ENCODE assay signal across 8 cellular contexts in genomic region chr1:161749509-161750407, GRCh38. TPM values are rescaled to one million over a fixed set of nuclear protein-coding genes. Genes with fewer than 3 reads are reported as not detected.
DNase-seq lines count a peak whose midpoint lies in the region; ATAC-seq and TF ChIP-seq lines count a peak whose summit lies in the region.

DUSP12 (plus strand) TSS chr1:161749786; CDS start chr1:161749802, 16 bp downstream.

- H3K36me3 Mint-ChIP-seq in CD4-positive, CD25-positive, alpha-beta regulatory T cell = peaks cover 13% of the 10 kb centered on the region
- H3K36me3 Mint-ChIP-seq in activated CD4-positive, alpha-beta memory T cell treated with anti-CD3 and anti-CD28 coated beads for 36 hours = peaks cover 25% of the 10 kb centered on the region

- H3K36me3 ChIP-seq in CD4-positive, CD25-positive, alpha-beta regulatory T cell (ENCODE audit: control insufficient read depth, insufficient read depth, low read length) = peaks cover 31% of the 10 kb centered on the region
- peaks cover 0 to 34% (median 17%) of the 10 kb centered on the region in 4 donors for H3K36me3 ChIP-seq in right lobe of liver

- intact Hi-C loops in activated CD4-positive, alpha-beta memory T cell treated with anti-CD3 and anti-CD28 coated beads for 36 hours (cut with micrococcal nuclease) = loop anchor here (1.0 to 10.0 kb wide), 3 partner anchors 17 to 355 kb away; partner anchors contain the start of gene ATF6
- intact Hi-C loops in dorsolateral prefrontal cortex (cut with DNase I) = loop anchor here (2.0 to 10.0 kb wide), 4 partner anchors 17 to 355 kb away; partner anchors contain the start of gene ATF6 (in 1 of the 2)
- intact Hi-C loops in right lobe of liver (cut with DNase I) = loop anchor here in 1 of 2 donors (10.0 kb wide), 1 partner anchor 265 kb away; no protein-coding TSS in a partner anchor

- H3K27ac ChIP-seq in CD4-positive, CD25-positive, alpha-beta regulatory T cell (ENCODE audit: insufficient read depth, low read length, poor library complexity, severe bottlenecking) = peak within 1 kb of the TSS; percentile 77
- H3K27ac ChIP-seq in dorsolateral prefrontal cortex (peak within 1 kb of the TSS; percentile 26 to 98 (median 93)), right lobe of liver (peak within 1 kb of the TSS; percentile 63 to 77 (median 73))

- peaks cover 4% of the 10 kb centered on the region for H3K27me3 ChIP-seq in CD4-positive, CD25-positive, alpha-beta regulatory T cell (ENCODE audit: control insufficient read depth, insufficient read depth, low read length)
- H3K27me3 ChIP-seq in dorsolateral prefrontal cortex (no peaks in the 10 kb centered on the region), right lobe of liver (no peaks in the 10 kb centered on the region)

- H3K9me3 Mint-ChIP-seq in CD4-positive, CD25-positive, alpha-beta regulatory T cell = peaks cover 0 to 2% (median 0%) of the 10 kb centered on the region in 7 donors
- peaks cover 4% of the 10 kb centered on the region for H3K9me3 Mint-ChIP-seq in activated CD4-positive, alpha-beta memory T cell treated with anti-CD3 and anti-CD28 coated beads for 36 hours

- H3K4me1 Mint-ChIP-seq in CD4-positive, CD25-positive, alpha-beta regulatory T cell = peaks cover 0 to 40% (median 29%) of the 10 kb centered on the region in 4 donors
- peaks cover 36% of the 10 kb centered on the region for H3K4me1 Mint-ChIP-seq in activated CD4-positive, alpha-beta memory T cell treated with anti-CD3 and anti-CD28 coated beads for 36 hours (ENCODE audit: low read depth)

- TF ChIP-seq CTCF in dorsolateral prefrontal cortex (IDR thresholded peaks at IDR 0.05 in 54 of 56, conservative IDR thresholded peaks at IDR 0.05 in 2 of 56; ENCODE audit: low read depth in 1 of 56, partially characterized antibody in 56 of 56) (peak in 53 of 56 donors; percentile 17 to 67 (median 40)), right lobe of liver (IDR thresholded peaks at IDR 0.05) (peak in 2 of 4 donors; percentile 3 to 35)

- peak within 1 kb of the TSS; percentile 94 to 99 (median 98) for H3K4me3 Mint-ChIP-seq in CD4-positive, CD25-positive, alpha-beta regulatory T cell
- peak within 1 kb of the TSS; percentile 98 for H3K4me3 Mint-ChIP-seq in activated CD4-positive, alpha-beta memory T cell treated with anti-CD3 and anti-CD28 coated beads for 36 hours

- H3K27me3 Mint-ChIP-seq in CD4-positive, CD25-positive, alpha-beta regulatory T cell = peaks cover 31% of the 10 kb centered on the region
- peaks cover 1% of the 10 kb centered on the region for H3K27me3 Mint-ChIP-seq in activated CD4-positive, alpha-beta memory T cell treated with anti-CD3 and anti-CD28 coated beads for 36 hours

- 0% methylated on average over 21 of the region's 65 CpGs for WGBS in right lobe of liver (ENCODE audit: insufficient coverage, low coverage, low lambda C conversion rate, missing lambda C conversion rate)

- peak; percentile 98 to 99 for ATAC-seq in CD4-positive, CD25-positive, alpha-beta regulatory T cell (ENCODE audit: low read depth in 2 of 2)
- peak; percentile 93 for ATAC-seq in GM19372 (IDR thresholded peaks at IDR 0.05; ENCODE audit: low read depth, unreplicated experiment)
- ATAC-seq in HG03558 (IDR thresholded peaks at IDR 0.05; ENCODE audit: extremely low read depth, unreplicated experiment) = peak; percentile 85
- peak; percentile 99 for ATAC-seq in right lobe of liver

- CTCF ChIA-PET in activated CD4-positive, alpha-beta memory T cell treated with anti-CD3 and anti-CD28 coated beads for 36 hours (lab: Charles Lee) = interaction anchor here (0.6 to 2.4 kb wide), 9 partner anchors 8 to 287 kb away, joined by 3 to 13 read pairs (median 5); no protein-coding TSS in a partner anchor

- peak; percentile 58 for TF ChIP-seq POLR2A in right lobe of liver (IDR thresholded peaks at IDR 0.05)

- H3K4me3 ChIP-seq in CD4-positive, CD25-positive, alpha-beta regulatory T cell (ENCODE audit: low read depth, low read length) = peak within 1 kb of the TSS; percentile 92
- H3K4me3 ChIP-seq in dorsolateral prefrontal cortex (peak within 1 kb of the TSS; percentile 66 to 100 (median 91)), right lobe of liver (peak within 1 kb of the TSS; percentile 70 to 98 (median 92))

- POLR2A ChIA-PET in activated CD4-positive, alpha-beta memory T cell treated with anti-CD3 and anti-CD28 coated beads for 36 hours (lab: Charles Lee) = interaction anchor here (1.2 to 1.9 kb wide), 8 partner anchors 9 to 217 kb away, joined by 3 to 8 read pairs (median 5); partner anchors contain the start of gene ATF6

- H3K27ac Mint-ChIP-seq in CD4-positive, CD25-positive, alpha-beta regulatory T cell = peak within 1 kb of the TSS; percentile 95 to 98 (median 95)
- peak within 1 kb of the TSS; percentile 95 for H3K27ac Mint-ChIP-seq in activated CD4-positive, alpha-beta memory T cell treated with anti-CD3 and anti-CD28 coated beads for 36 hours

- peaks cover 23% of the 10 kb centered on the region for H3K4me1 ChIP-seq in CD4-positive, CD25-positive, alpha-beta regulatory T cell (ENCODE audit: control insufficient read depth, insufficient read depth, low read length, poor library complexity, severe bottlenecking)
- H3K4me1 ChIP-seq in right lobe of liver = peaks cover 0 to 8% (median 5%) of the 10 kb centered on the region in 4 donors

- peak; percentile 73 to 92 (median 82) for DNase-seq in CD4-positive, CD25-positive, alpha-beta regulatory T cell
- DNase-seq in NCI-H774 (lab: John Stamatoyannopoulos, UW) (peak; percentile 97), dorsolateral prefrontal cortex (peak; percentile 82 to 96 (median 94)), right lobe of liver (peak; percentile 92 to 94 (median 93))
- DNase-seq in activated CD4-positive, alpha-beta memory T cell treated with anti-CD3 and anti-CD28 coated beads for 36 hours = peak; percentile 94
- peak; percentile 81 to 85 for DNase-seq in stimulated activated CD4-positive, alpha-beta T cell treated with anti-CD3 and anti-CD28 coated beads, Interleukin-4, amount 100 ng/mL, for 4 hours

- H3K9me3 ChIP-seq in CD4-positive, CD25-positive, alpha-beta regulatory T cell (ENCODE audit: control insufficient read depth in 2 of 2, low read length in 2 of 2) = no peaks in the 10 kb centered on the region
- H3K9me3 ChIP-seq in right lobe of liver = no peaks in the 10 kb centered on the region

RNA-seq across cellular contexts. Expression of gene DUSP12, which starts in this region (rescaled TPM):
- total RNA-seq in CD4-positive, CD25-positive, alpha-beta regulatory T cell = 15.2 TPM
- 10 to 100 TPM; 53.9 to 69.9 (median 60.9) TPM for polyA plus RNA-seq in CD4-positive, CD25-positive, alpha-beta regulatory T cell
- 10 to 100 TPM; 25.9 to 28.5 TPM for total RNA-seq in activated CD4-positive, alpha-beta memory T cell treated with anti-CD3 and anti-CD28 coated beads for 36 hours
- total RNA-seq in dorsolateral prefrontal cortex (10 to 100 TPM; 12.6 to 34.3 (median 21.6) TPM), right lobe of liver (1 to 10 TPM; 4.0 to 7.1 (median 4.7) TPM)

Comparison
In these comparisons a context has a peak if more than half of its experiments do, and no peak if none do; other contexts are left out.
1. Peak in every context shown above with its lines: DNase-seq, ATAC-seq, H3K4me3 ChIP-seq and H3K27ac ChIP-seq.